In the genomic region with DNA sequence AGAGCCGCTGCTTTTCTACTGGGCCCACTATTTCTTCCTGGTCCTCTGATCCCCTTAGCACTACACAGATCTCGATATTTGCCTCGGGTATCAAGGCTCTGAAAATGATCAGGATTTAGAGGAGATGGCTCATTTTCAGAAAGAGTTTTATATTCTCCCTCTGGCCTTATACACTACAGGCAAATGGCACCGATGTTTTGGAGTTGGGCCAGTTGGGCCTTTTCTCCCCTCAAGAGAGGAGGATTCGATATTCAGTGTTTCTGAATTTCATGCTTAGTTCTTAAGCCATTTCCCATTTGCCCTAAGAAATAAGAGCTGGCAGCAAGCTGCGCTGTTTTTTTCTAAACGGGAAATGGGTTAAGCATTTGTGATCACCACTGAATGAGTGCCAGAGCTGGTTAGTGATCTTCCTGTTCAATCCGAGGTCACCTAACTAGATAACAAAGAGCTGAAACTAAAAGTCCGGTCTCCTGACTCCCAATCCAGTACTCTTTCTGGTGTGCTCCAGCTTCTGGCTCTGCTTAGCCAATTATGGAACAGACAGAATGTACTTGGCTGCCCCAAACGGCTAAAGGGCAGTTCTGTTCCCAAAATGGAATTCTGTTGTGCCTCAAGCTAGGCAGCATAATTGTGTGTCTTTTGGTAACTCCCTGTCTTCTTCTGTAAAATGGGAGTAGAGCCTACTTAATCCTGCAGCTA, we compare ENCODE assay signal across 1 cellular context.
TF ChIP-seq lines count a peak whose summit lies in the region.

No MANE protein-coding gene starts in this region.

TF ChIP-seq in GM12878, 131 proteins besides CTCF, POLR2A, EP300 and RAD21:
- TF ChIP-seq NR2F1 (conservative IDR thresholded peaks at IDR 0.05) (no peak), HDAC2 (IDR thresholded peaks at IDR 0.05) (no peak), TCF12 (IDR thresholded peaks at IDR 0.05; ENCODE audit: low read depth, low read length) (no peak), BRCA1 (IDR thresholded peaks at IDR 0.05; ENCODE audit: low read depth, low read length) (no peak)
- TF ChIP-seq, protein P1, sequence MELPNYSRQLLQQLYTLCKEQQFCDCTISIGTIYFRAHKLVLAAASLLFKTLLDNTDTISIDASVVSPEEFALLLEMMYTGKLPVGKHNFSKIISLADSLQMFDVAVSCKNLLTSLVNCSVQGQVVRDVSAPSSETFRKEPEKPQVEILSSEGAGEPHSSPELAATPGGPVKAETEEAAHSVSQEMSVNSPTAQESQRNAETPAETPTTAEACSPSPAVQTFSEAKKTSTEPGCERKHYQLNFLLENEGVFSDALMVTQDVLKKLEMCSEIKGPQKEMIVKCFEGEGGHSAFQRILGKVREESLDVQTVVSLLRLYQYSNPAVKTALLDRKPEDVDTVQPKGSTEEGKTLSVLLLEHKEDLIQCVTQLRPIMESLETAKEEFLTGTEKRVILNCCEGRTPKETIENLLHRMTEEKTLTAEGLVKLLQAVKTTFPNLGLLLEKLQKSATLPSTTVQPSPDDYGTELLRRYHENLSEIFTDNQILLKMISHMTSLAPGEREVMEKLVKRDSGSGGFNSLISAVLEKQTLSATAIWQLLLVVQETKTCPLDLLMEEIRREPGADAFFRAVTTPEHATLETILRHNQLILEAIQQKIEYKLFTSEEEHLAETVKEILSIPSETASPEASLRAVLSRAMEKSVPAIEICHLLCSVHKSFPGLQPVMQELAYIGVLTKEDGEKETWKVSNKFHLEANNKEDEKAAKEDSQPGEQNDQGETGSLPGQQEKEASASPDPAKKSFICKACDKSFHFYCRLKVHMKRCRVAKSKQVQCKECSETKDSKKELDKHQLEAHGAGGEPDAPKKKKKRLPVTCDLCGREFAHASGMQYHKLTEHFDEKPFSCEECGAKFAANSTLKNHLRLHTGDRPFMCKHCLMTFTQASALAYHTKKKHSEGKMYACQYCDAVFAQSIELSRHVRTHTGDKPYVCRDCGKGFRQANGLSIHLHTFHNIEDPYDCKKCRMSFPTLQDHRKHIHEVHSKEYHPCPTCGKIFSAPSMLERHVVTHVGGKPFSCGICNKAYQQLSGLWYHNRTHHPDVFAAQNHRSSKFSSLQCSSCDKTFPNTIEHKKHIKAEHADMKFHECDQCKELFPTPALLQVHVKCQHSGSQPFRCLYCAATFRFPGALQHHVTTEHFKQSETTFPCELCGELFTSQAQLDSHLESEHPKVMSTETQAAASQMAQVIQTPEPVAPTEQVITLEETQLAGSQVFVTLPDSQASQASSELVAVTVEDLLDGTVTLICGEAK (IDR thresholded peaks at IDR 0.05; ENCODE audit: borderline replicate concordance), result no peak
